Comparison of ENCODE assay signal across 9 cellular contexts in the genomic region with DNA sequence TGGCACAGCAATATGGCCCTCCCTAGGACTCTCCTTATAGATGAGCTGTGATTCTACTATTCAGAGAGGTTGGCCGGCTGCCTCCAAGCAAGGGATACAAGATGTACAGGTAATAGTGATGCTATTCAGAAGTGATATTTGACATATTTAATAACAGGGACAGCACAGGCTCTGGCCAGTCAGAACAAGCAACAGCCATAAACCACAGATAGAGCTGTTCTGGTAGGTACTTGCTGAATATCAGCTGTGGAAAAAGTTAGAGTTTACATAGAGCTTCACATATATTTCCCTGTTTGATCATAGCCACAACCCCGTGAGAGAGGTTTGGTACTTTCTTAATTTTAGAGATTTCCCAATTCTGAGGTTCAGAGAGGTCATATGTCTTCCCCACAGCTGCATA.
"Had no signal": no experiment of that assay in that cellular context is flagged by ENCODE, and none has a peak within 500 bp of the region (broad histone marks: within the 10 kb centered on the region; RNA-seq: fewer than 3 reads in every experiment).

No MANE protein-coding gene starts in this region.

- H3K27ac Mint-ChIP-seq: HFFc6, IgD-negative memory B cell had no signal

- H3K36me3 ChIP-seq: HAP-1 had no signal

- DNase-seq: GM23248, GOT3, H7, HFFc6 had no signal

- ATAC-seq: HCT116, HepG2 had no signal

- H2AFZ ChIP-seq: GM23248 had no signal

- H3K4me1 ChIP-seq: HAP-1 had no signal

- H3K27ac ChIP-seq: GM23248, HL-60 had no signal

- H3K4me3 ChIP-seq: GM23248, HAP-1 had no signal

- H3K36me3 Mint-ChIP-seq: IgD-negative memory B cell had no signal

- H3K9ac ChIP-seq: GM23248 had no signal

- H3K4me3 Mint-ChIP-seq: HFFc6, IgD-negative memory B cell had no signal

- H3K9me3 ChIP-seq: HAP-1 had no signal

- H3K9me3 Mint-ChIP-seq: HFFc6 had no signal
